Comparison of ENCODE assay signal across 1 cellular context in genomic region chr6:50007821-50008220, GRCh38.
TF ChIP-seq lines count a peak whose summit lies in the region.

No MANE protein-coding gene starts in this region.

TF ChIP-seq in HEK293T, 16 proteins besides CTCF, POLR2A, EP300 and RAD21 (continued from another document):
- TF ChIP-seq PKNOX1 (IDR thresholded peaks at IDR 0.05) (no peak), SUZ12 (IDR thresholded peaks at IDR 0.05) (no peak), CTBP1 (IDR thresholded peaks at IDR 0.05; ENCODE audit: borderline replicate concordance) (no peak)
